Comparison of ENCODE assay signal across 1 cellular context in genomic region chr16:22764662-22765302, GRCh38.
TF ChIP-seq lines count a peak whose summit lies in the region.

No MANE protein-coding gene starts in this region.

TF ChIP-seq in WTC11, 78 proteins besides CTCF, POLR2A, EP300 and RAD21 (continued from another document):
- TF ChIP-seq JUN (CRISPR knock-in tag; IDR thresholded peaks at IDR 0.05) = no peak
